1 cellular context compared by ENCODE assay signal in genomic region chr1:181100015-181100905, GRCh38.
A peak's percentile ranks its signal among the peaks of the same experiment; 100 is the strongest.
TF ChIP-seq lines count a peak whose summit lies in the region.

No MANE protein-coding gene starts in this region.

TF ChIP-seq in K562, 482 proteins besides CTCF, POLR2A, EP300 and RAD21 (continued from another document and continues in another):
- TF ChIP-seq, protein P1, sequence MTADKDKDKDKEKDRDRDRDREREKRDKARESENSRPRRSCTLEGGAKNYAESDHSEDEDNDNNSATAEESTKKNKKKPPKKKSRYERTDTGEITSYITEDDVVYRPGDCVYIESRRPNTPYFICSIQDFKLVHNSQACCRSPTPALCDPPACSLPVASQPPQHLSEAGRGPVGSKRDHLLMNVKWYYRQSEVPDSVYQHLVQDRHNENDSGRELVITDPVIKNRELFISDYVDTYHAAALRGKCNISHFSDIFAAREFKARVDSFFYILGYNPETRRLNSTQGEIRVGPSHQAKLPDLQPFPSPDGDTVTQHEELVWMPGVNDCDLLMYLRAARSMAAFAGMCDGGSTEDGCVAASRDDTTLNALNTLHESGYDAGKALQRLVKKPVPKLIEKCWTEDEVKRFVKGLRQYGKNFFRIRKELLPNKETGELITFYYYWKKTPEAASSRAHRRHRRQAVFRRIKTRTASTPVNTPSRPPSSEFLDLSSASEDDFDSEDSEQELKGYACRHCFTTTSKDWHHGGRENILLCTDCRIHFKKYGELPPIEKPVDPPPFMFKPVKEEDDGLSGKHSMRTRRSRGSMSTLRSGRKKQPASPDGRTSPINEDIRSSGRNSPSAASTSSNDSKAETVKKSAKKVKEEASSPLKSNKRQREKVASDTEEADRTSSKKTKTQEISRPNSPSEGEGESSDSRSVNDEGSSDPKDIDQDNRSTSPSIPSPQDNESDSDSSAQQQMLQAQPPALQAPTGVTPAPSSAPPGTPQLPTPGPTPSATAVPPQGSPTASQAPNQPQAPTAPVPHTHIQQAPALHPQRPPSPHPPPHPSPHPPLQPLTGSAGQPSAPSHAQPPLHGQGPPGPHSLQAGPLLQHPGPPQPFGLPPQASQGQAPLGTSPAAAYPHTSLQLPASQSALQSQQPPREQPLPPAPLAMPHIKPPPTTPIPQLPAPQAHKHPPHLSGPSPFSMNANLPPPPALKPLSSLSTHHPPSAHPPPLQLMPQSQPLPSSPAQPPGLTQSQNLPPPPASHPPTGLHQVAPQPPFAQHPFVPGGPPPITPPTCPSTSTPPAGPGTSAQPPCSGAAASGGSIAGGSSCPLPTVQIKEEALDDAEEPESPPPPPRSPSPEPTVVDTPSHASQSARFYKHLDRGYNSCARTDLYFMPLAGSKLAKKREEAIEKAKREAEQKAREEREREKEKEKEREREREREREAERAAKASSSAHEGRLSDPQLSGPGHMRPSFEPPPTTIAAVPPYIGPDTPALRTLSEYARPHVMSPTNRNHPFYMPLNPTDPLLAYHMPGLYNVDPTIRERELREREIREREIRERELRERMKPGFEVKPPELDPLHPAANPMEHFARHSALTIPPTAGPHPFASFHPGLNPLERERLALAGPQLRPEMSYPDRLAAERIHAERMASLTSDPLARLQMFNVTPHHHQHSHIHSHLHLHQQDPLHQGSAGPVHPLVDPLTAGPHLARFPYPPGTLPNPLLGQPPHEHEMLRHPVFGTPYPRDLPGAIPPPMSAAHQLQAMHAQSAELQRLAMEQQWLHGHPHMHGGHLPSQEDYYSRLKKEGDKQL (CRISPR knock-in tag; IDR thresholded peaks at IDR 0.05; ENCODE audit: borderline replicate concordance) = no peak
- TF ChIP-seq ETV6 (IDR thresholded peaks at IDR 0.05; ENCODE audit: borderline replicate concordance in 1 of 2, low read depth in 2 of 2, low read length in 1 of 2) (no peak), ETV6 (CRISPR knock-in tag; IDR thresholded peaks at IDR 0.05; ENCODE audit: borderline replicate concordance) (no peak), OTX1 (CRISPR knock-in tag; IDR thresholded peaks at IDR 0.05) (0 out of 2 replicates have a peak, but pooled peaks have one; percentile 25), PBX2 (CRISPR knock-in tag; IDR thresholded peaks at IDR 0.05; ENCODE audit: low read depth) (no peak), PBX2 (tag; conservative IDR thresholded peaks at IDR 0.05; ENCODE audit: low read depth) (peak; percentile 69), ZNF197 (CRISPR knock-in tag; IDR thresholded peaks at IDR 0.05; ENCODE audit: low read depth) (no peak), SAP30 (IDR thresholded peaks at IDR 0.05; ENCODE audit: borderline replicate concordance, insufficient read depth, low read depth, low read length, poor library complexity, severe bottlenecking) (no peak), PRDM10 (IDR thresholded peaks at IDR 0.05; ENCODE audit: partially characterized antibody) (peak; percentile 62), RFX5 (IDR thresholded peaks at IDR 0.05; ENCODE audit: low read depth, low read length) (no peak), ZNF165 (CRISPR knock-in tag; IDR thresholded peaks at IDR 0.05; ENCODE audit: borderline replicate concordance) (no peak), ZEB2 (IDR thresholded peaks at IDR 0.05) (peak; percentile 39; the same call in 1 of the 2 replicates), PHF8 (IDR thresholded peaks at IDR 0.05; ENCODE audit: borderline replicate concordance, low read length) (0 out of 2 replicates have a peak, but pooled peaks have one; percentile 11), EGR1 (conservative IDR thresholded peaks at IDR 0.05) (peak; percentile 8), JUN (IDR thresholded peaks at IDR 0.05; ENCODE audit: borderline replicate concordance, low read depth, low read length) (peak; percentile 46; the same call in 1 of the 2 replicates), JUN (CRISPR knock-in tag; IDR thresholded peaks at IDR 0.05; ENCODE audit: borderline replicate concordance) (no peak), CEBPB (tag; IDR thresholded peaks at IDR 0.05) (no peak), PTTG1 (tag; IDR thresholded peaks at IDR 0.05; ENCODE audit: low read depth) (no peak), ARID1B (IDR thresholded peaks at IDR 0.05) (peak; percentile 58; the same call in 1 of the 2 replicates), ZNF699 (CRISPR knock-in tag; IDR thresholded peaks at IDR 0.05; ENCODE audit: insufficient replicate concordance) (no peak), ZNF124 (CRISPR knock-in tag; IDR thresholded peaks at IDR 0.05) (no peak), MCM7 (IDR thresholded peaks at IDR 0.05) (peak in 1 of 2 experiments; percentile 87; a peak in 1 of 4 replicates), RB1 (IDR thresholded peaks at IDR 0.05; ENCODE audit: low read depth) (0 out of 2 replicates have a peak, but pooled peaks have one; percentile 13), AFF4 (CRISPR knock-in tag; IDR thresholded peaks at IDR 0.05) (peak; percentile 52; the same call in 1 of the 2 replicates), SMAD1 (IDR thresholded peaks at IDR 0.05; ENCODE audit: low read depth, low read length, partially characterized antibody) (no peak), FOSL1 (tag; conservative IDR thresholded peaks at IDR 0.05) (peak; percentile 89), MYC (IDR thresholded peaks at IDR 0.05; ENCODE audit: low read depth, low read length) (no peak), MYC (CRISPR knock-in tag; IDR thresholded peaks at IDR 0.05; ENCODE audit: borderline replicate concordance, low read depth) (0 out of 2 replicates have a peak, but pooled peaks have one; percentile 29), PHF20 (IDR thresholded peaks at IDR 0.05; ENCODE audit: partially characterized antibody) (peak; percentile 10)
- TF ChIP-seq, protein P2, sequence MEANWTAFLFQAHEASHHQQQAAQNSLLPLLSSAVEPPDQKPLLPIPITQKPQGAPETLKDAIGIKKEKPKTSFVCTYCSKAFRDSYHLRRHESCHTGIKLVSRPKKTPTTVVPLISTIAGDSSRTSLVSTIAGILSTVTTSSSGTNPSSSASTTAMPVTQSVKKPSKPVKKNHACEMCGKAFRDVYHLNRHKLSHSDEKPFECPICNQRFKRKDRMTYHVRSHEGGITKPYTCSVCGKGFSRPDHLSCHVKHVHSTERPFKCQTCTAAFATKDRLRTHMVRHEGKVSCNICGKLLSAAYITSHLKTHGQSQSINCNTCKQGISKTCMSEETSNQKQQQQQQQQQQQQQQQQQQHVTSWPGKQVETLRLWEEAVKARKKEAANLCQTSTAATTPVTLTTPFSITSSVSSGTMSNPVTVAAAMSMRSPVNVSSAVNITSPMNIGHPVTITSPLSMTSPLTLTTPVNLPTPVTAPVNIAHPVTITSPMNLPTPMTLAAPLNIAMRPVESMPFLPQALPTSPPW (CRISPR knock-in tag; IDR thresholded peaks at IDR 0.05) = peak; percentile 68
- TF ChIP-seq, protein P3, sequence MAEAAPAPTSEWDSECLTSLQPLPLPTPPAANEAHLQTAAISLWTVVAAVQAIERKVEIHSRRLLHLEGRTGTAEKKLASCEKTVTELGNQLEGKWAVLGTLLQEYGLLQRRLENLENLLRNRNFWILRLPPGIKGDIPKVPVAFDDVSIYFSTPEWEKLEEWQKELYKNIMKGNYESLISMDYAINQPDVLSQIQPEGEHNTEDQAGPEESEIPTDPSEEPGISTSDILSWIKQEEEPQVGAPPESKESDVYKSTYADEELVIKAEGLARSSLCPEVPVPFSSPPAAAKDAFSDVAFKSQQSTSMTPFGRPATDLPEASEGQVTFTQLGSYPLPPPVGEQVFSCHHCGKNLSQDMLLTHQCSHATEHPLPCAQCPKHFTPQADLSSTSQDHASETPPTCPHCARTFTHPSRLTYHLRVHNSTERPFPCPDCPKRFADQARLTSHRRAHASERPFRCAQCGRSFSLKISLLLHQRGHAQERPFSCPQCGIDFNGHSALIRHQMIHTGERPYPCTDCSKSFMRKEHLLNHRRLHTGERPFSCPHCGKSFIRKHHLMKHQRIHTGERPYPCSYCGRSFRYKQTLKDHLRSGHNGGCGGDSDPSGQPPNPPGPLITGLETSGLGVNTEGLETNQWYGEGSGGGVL (CRISPR knock-in tag; IDR thresholded peaks at IDR 0.05) = no peak
- TF ChIP-seq, protein P4, sequence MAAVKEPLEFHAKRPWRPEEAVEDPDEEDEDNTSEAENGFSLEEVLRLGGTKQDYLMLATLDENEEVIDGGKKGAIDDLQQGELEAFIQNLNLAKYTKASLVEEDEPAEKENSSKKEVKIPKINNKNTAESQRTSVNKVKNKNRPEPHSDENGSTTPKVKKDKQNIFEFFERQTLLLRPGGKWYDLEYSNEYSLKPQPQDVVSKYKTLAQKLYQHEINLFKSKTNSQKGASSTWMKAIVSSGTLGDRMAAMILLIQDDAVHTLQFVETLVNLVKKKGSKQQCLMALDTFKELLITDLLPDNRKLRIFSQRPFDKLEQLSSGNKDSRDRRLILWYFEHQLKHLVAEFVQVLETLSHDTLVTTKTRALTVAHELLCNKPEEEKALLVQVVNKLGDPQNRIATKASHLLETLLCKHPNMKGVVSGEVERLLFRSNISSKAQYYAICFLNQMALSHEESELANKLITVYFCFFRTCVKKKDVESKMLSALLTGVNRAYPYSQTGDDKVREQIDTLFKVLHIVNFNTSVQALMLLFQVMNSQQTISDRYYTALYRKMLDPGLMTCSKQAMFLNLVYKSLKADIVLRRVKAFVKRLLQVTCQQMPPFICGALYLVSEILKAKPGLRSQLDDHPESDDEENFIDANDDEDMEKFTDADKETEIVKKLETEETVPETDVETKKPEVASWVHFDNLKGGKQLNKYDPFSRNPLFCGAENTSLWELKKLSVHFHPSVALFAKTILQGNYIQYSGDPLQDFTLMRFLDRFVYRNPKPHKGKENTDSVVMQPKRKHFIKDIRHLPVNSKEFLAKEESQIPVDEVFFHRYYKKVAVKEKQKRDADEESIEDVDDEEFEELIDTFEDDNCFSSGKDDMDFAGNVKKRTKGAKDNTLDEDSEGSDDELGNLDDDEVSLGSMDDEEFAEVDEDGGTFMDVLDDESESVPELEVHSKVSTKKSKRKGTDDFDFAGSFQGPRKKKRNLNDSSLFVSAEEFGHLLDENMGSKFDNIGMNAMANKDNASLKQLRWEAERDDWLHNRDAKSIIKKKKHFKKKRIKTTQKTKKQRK (IDR thresholded peaks at IDR 0.05; ENCODE audit: borderline replicate concordance, low read depth, low read length) = no peak
